Comparison of ENCODE assay signal across 9 cellular contexts in genomic region chr1:191993549-191993948, GRCh38.
DNase-seq lines count a peak whose midpoint lies in the region; ATAC-seq and TF ChIP-seq lines count a peak whose summit lies in the region.
"Had no signal": no experiment of that assay in that cellular context is flagged by ENCODE, and none has a peak within 500 bp of the region (broad histone marks: within the 10 kb centered on the region; RNA-seq: fewer than 3 reads in every experiment).

No MANE protein-coding gene starts in this region.

- no peak for ATAC-seq in HG03571 (IDR thresholded peaks at IDR 0.05; ENCODE audit: unreplicated experiment)

- peaks cover 0 to 4% (median 0%) of the 10 kb centered on the region in 3 donors for H3K9me3 ChIP-seq in adrenal gland (replicated peaks in 1 of 3)
- H3K9me3 ChIP-seq: neutrophil had no signal

- DNase-seq in ELR (ENCODE audit: low read depth), result peak; percentile 51
- DNase-seq in MV-4-11 (lab: John Stamatoyannopoulos, UW), result peak; percentile 2
- DNase-seq in astrocyte of the cerebellum (ENCODE audit: low read depth), result no peak
- peak; percentile 58 to 64 for DNase-seq in lung microvascular endothelial cell (ENCODE audit: low read depth in 2 of 2)
- DNase-seq in NCI-H774 (lab: John Stamatoyannopoulos, UW), result no peak
- DNase-seq in adrenal gland, result no peak
- DNase-seq in effector CD4-positive, alpha-beta T cell, result no peak

- TF ChIP-seq CTCF in astrocyte of the cerebellum (IDR thresholded peaks at IDR 0.05; ENCODE audit: low read depth, low read length, missing control alignments), result peak; percentile 37
- no peak for TF ChIP-seq CTCF in adrenal gland (IDR thresholded peaks at IDR 0.05)

- no peak overlapping the region for H3K27ac ChIP-seq in adrenal gland
- H3K27ac ChIP-seq: neutrophil had no signal

- WGBS in adrenal gland, 4 donors, result 44 to 72% (median 52%) methylated on average over 2 of the region's 2 CpGs

- in situ Hi-C loops in astrocyte of the cerebellum (cut with HindIII; ENCODE audit: low sequenced_read_pairs), result no loop called here

- no peaks in the 10 kb centered on the region for H3K4me1 ChIP-seq in adrenal gland (replicated peaks in 1 of 2)

- intact Hi-C loops in adrenal gland (cut with DNase I), result no loop called here

- H3K36me3 ChIP-seq in adrenal gland (replicated peaks in 1 of 2), result no peaks in the 10 kb centered on the region
- H3K36me3 ChIP-seq: neutrophil had no signal

- no peaks in the 10 kb centered on the region for H3K27me3 ChIP-seq in adrenal gland
- H3K27me3 ChIP-seq: neutrophil had no signal

- TF ChIP-seq POLR2A in adrenal gland (IDR thresholded peaks at IDR 0.05), result no peak

- H3K4me3 ChIP-seq in astrocyte of the cerebellum (ENCODE audit: low read depth, low read length), result no peak overlapping the region
- H3K4me3 ChIP-seq in adrenal gland, result no peak overlapping the region

Comparison
In these comparisons a context has a peak if more than half of its experiments do, and no peak if none do; other contexts are left out.
1. DNase-seq: peak in ELR (single experiment), MV-4-11 (single experiment) and lung microvascular endothelial cell (2 of 2); none in astrocyte of the cerebellum (single experiment), NCI-H774 (single experiment), adrenal gland (0 of 7) and effector CD4-positive, alpha-beta T cell (single experiment).